11 cellular contexts compared by ENCODE assay signal in the genomic region with DNA sequence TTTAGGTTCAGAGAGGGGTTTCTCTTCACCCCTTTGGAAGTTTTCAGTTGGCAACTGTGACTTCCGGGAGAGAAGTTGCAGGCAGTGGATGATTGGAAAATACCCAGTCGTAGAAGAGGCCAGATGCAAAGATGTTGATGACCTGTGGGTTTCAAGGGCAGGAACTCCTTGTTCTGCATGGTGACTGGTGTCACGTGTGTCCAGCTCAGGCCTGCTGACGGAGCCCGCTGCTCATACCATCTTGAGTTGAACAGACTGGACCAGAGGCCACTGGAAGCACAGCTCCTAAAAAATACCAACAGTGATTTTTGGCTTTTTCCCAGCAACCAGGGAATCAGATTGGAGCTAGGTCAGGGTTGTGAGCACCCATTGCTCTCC.
DNase-seq lines count a peak whose midpoint lies in the region; ATAC-seq and TF ChIP-seq lines count a peak whose summit lies in the region.
"Had no signal": no experiment of that assay in that cellular context is flagged by ENCODE, and none has a peak within 500 bp of the region (broad histone marks: within the 10 kb centered on the region; RNA-seq: fewer than 3 reads in every experiment).

No MANE protein-coding gene starts in this region.

- H3K36me3 Mint-ChIP-seq in stimulated activated memory B cell treated with anti-CD40 and anti-IgM and Interleukin-4, amounts not matched to agents 10 μg/mL and 1 μg/mL and 100 μg/mL, for 72 hours = no peaks in the 10 kb centered on the region
- H3K36me3 Mint-ChIP-seq: CD4-positive, CD25-positive, alpha-beta regulatory T cell had no signal

- H3K27ac ChIP-seq in prostate gland = peak overlapping the region; percentile 44 to 45

- H3K27ac Mint-ChIP-seq in stimulated activated memory B cell treated with anti-CD40 and anti-IgM and Interleukin-4, amounts not matched to agents 10 μg/mL and 1 μg/mL and 100 μg/mL, for 72 hours = no peak overlapping the region
- H3K27ac Mint-ChIP-seq: activated naive CD8-positive, alpha-beta T cell treated with anti-CD3 and anti-CD28 coated beads, Interleukin-2, amount 50 U/mL, for 24 hours; CD4-positive, CD25-positive, alpha-beta regulatory T cell had no signal

- H3K9me3 Mint-ChIP-seq in stimulated activated memory B cell treated with anti-CD40 and anti-IgM and Interleukin-4, amounts not matched to agents 10 μg/mL and 1 μg/mL and 100 μg/mL, for 72 hours = no peaks in the 10 kb centered on the region

- H3K4me1 ChIP-seq in adipocyte (ENCODE audit: control insufficient read depth, insufficient read depth, low read length) (peaks cover 50% of the 10 kb centered on the region), prostate gland (replicated peaks) (peaks cover 11% of the 10 kb centered on the region)

- ATAC-seq in Right ventricle myocardium superior (ENCODE audit: poor library complexity) (peak; percentile 82), HG02884 (IDR thresholded peaks at IDR 0.05; ENCODE audit: unreplicated experiment) (no peak)
- no peak for ATAC-seq in stimulated activated memory B cell treated with anti-CD40 and anti-IgM and Interleukin-4, amounts not matched to agents 10 μg/mL and 1 μg/mL and 100 μg/mL, for 72 hours
- ATAC-seq: activated naive CD8-positive, alpha-beta T cell treated with anti-CD3 and anti-CD28 coated beads, Interleukin-2, amount 50 U/mL, for 24 hours had no signal

- H3K4me3 ChIP-seq in adipocyte (ENCODE audit: low read length) = peak overlapping the region; percentile 75
- no peak overlapping the region for H3K4me3 ChIP-seq in prostate gland

- DNase-seq in AG20443 (ENCODE audit: low spot score) (peak; percentile 56), adipocyte (ENCODE audit: low read depth) (no peak), Right ventricle myocardium superior (peak; percentile 80), prostate gland (ENCODE audit: low spot score) (no peak), NCI-H510A treated with DMSO at 0.1 percent for 48 hours (lab: John Stamatoyannopoulos, UW) (no peak)
- DNase-seq in NK-92 treated with Interleukin-12 subunit alpha and Interleukin-12 subunit beta, amount 100 ng/mL, for 24 hours (lab: John Stamatoyannopoulos, UW) = no peak
- DNase-seq: activated naive CD8-positive, alpha-beta T cell treated with anti-CD3 and anti-CD28 coated beads, Interleukin-2, amount 50 U/mL, for 24 hours; CD4-positive, CD25-positive, alpha-beta regulatory T cell; NCI-H2081 treated with DMSO at 0.1 percent for 48 hours had no signal

- WGBS in prostate gland = 64% methylated on average over 5 of the region's 5 CpGs

- TF ChIP-seq CTCF in prostate gland (IDR thresholded peaks at IDR 0.05) = no peak

- intact Hi-C loops in Right ventricle myocardium superior (cut with DNase I) (no loop called here), prostate gland (cut with DNase I) (loop anchor here (5.0 kb wide), 1 partner anchor 96 kb away; no protein-coding TSS in a partner anchor)

- H3K9ac ChIP-seq in adipocyte (ENCODE audit: low read length) = peak overlapping the region; percentile 81

- H3K4me3 Mint-ChIP-seq in stimulated activated memory B cell treated with anti-CD40 and anti-IgM and Interleukin-4, amounts not matched to agents 10 μg/mL and 1 μg/mL and 100 μg/mL, for 72 hours = no peak overlapping the region
- H3K4me3 Mint-ChIP-seq: activated naive CD8-positive, alpha-beta T cell treated with anti-CD3 and anti-CD28 coated beads, Interleukin-2, amount 50 U/mL, for 24 hours; CD4-positive, CD25-positive, alpha-beta regulatory T cell had no signal

- no peaks in the 10 kb centered on the region for H3K4me1 Mint-ChIP-seq in stimulated activated memory B cell treated with anti-CD40 and anti-IgM and Interleukin-4, amounts not matched to agents 10 μg/mL and 1 μg/mL and 100 μg/mL, for 72 hours
- H3K4me1 Mint-ChIP-seq: activated naive CD8-positive, alpha-beta T cell treated with anti-CD3 and anti-CD28 coated beads, Interleukin-2, amount 50 U/mL, for 24 hours; CD4-positive, CD25-positive, alpha-beta regulatory T cell had no signal

- no peaks in the 10 kb centered on the region for H3K36me3 ChIP-seq in adipocyte (ENCODE audit: control insufficient read depth, insufficient read depth, low read length, severe bottlenecking)
- no peaks in the 10 kb centered on the region for H3K36me3 ChIP-seq in prostate gland

- no peaks in the 10 kb centered on the region for H3K27me3 Mint-ChIP-seq in stimulated activated memory B cell treated with anti-CD40 and anti-IgM and Interleukin-4, amounts not matched to agents 10 μg/mL and 1 μg/mL and 100 μg/mL, for 72 hours
- H3K27me3 Mint-ChIP-seq: CD4-positive, CD25-positive, alpha-beta regulatory T cell had no signal

- H3K9me3 ChIP-seq in adipocyte (ENCODE audit: control insufficient read depth, low read length) (no peaks in the 10 kb centered on the region), prostate gland (no peaks in the 10 kb centered on the region)

- H3K27me3 ChIP-seq in adipocyte (replicated peaks; ENCODE audit: control insufficient read depth, insufficient read depth, low read length) = no peaks in the 10 kb centered on the region
- no peaks in the 10 kb centered on the region for H3K27me3 ChIP-seq in prostate gland (replicated peaks; ENCODE audit: insufficient read depth)

- TF ChIP-seq POLR2A in prostate gland (IDR thresholded peaks at IDR 0.05) = no peak

Comparison
In these comparisons a context has a peak if more than half of its experiments do, and no peak if none do; other contexts are left out.
1. DNase-seq: peak in AG20443 (single experiment) and Right ventricle myocardium superior (single experiment); none in adipocyte (single experiment), prostate gland (single experiment), NCI-H510A treated with DMSO at 0.1 percent for 48 hours (single experiment) and NK-92 treated with Interleukin-12 subunit alpha and Interleukin-12 subunit beta, amount 100 ng/mL, for 24 hours (single experiment).